ENCODE assay signal across 25 cellular contexts in the genomic region with DNA sequence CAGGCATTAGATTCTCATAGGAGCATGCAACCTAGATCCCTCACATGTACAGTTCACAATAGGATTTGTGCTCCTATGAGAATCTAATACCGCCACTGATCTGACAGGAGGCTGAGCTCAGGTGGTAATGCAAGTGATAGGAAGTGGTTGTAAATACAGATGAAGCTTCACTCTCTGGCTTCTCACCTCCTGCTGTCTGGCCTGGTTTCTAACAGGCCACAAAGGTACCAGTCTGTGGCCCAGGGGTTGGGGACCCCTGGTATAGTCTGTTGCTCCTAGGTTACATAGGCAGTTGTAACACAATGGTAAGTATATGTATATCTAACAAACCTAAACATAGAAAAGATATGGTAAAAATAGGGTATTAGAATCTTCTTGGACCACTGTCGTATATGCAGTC.
DNase-seq lines count a peak whose midpoint lies in the region; ATAC-seq and TF ChIP-seq lines count a peak whose summit lies in the region.
"Had no signal": no experiment of that assay in that cellular context is flagged by ENCODE, and none has a peak within 500 bp of the region (broad histone marks: within the 10 kb centered on the region; RNA-seq: fewer than 3 reads in every experiment).

No MANE protein-coding gene starts in this region.

- ATAC-seq in activated CD8-positive, alpha-beta T cell treated with anti-CD3 and anti-CD28 coated beads, Interleukin-2, amount 10 ng/mL, durations not matched to agents 7 days and 5 days = peak; percentile 64
- ATAC-seq in activated CD8-positive, alpha-beta T cell treated with anti-CD3 and anti-CD28 coated beads for 36 hours = no peak
- ATAC-seq in activated B cell treated with CpG ODN at 0.5 μM for 24 hours (ENCODE audit: low read depth) = no peak
- ATAC-seq in naive thymus-derived CD4-positive, alpha-beta T cell = peak; percentile 47
- ATAC-seq in HG02981 (IDR thresholded peaks at IDR 0.05; ENCODE audit: unreplicated experiment) = no peak
- ATAC-seq: GM12878, K562, PC-3 had no signal

- peaks cover 14% of the 10 kb centered on the region for H3K36me3 ChIP-seq in CD4-positive, alpha-beta memory T cell (ENCODE audit: insufficient read depth, low read length)
- H3K36me3 ChIP-seq in naive thymus-derived CD4-positive, alpha-beta T cell (ENCODE audit: control insufficient read depth in 2 of 3, insufficient read depth in 3 of 3, low read length in 3 of 3) = peaks cover 0 to 9% (median 5%) of the 10 kb centered on the region in 3 experiments

- no peak overlapping the region for H3K27ac ChIP-seq in CD4-positive, alpha-beta memory T cell (ENCODE audit: low read depth, low read length)
- H3K27ac ChIP-seq in naive thymus-derived CD4-positive, alpha-beta T cell (ENCODE audit: low read depth, low read length) = no peak overlapping the region

- H3K4me3 ChIP-seq in CD4-positive, alpha-beta memory T cell (ENCODE audit: low read length in 2 of 2) = no peak overlapping the region
- H3K4me3 ChIP-seq in naive thymus-derived CD4-positive, alpha-beta T cell (ENCODE audit: low read length) = no peak overlapping the region
- H3K4me3 ChIP-seq: GM12878, K562 had no signal

- H3K9me3 ChIP-seq in CD4-positive, alpha-beta memory T cell (ENCODE audit: control insufficient read depth in 1 of 2, low read length in 2 of 2) = no peaks in the 10 kb centered on the region
- no peaks in the 10 kb centered on the region for H3K9me3 ChIP-seq in naive thymus-derived CD4-positive, alpha-beta T cell (ENCODE audit: control insufficient read depth in 2 of 3, low read length in 3 of 3)
- H3K9me3 ChIP-seq: BE2C, SK-N-SH had no signal

- peaks cover 55% of the 10 kb centered on the region for H3K36me3 Mint-ChIP-seq in activated CD8-positive, alpha-beta T cell treated with anti-CD3 and anti-CD28 coated beads, Interleukin-2, amount 10 ng/mL, durations not matched to agents 7 days and 5 days (ENCODE audit: low read depth)
- H3K36me3 Mint-ChIP-seq in activated CD8-positive, alpha-beta T cell treated with anti-CD3 and anti-CD28 coated beads for 36 hours (ENCODE audit: low read depth) = peaks cover 34% of the 10 kb centered on the region
- peaks cover 44 to 58% of the 10 kb centered on the region in 2 donors for H3K36me3 Mint-ChIP-seq in CD4-positive, alpha-beta memory T cell
- H3K36me3 Mint-ChIP-seq in activated B cell treated with CpG ODN at 0.5 μM for 24 hours (ENCODE audit: low read depth) = peaks cover 59% of the 10 kb centered on the region
- peaks cover 14 to 62% (median 39%) of the 10 kb centered on the region in 5 donors for H3K36me3 Mint-ChIP-seq in naive thymus-derived CD4-positive, alpha-beta T cell

- H3K9me3 Mint-ChIP-seq in activated CD8-positive, alpha-beta T cell treated with anti-CD3 and anti-CD28 coated beads, Interleukin-2, amount 10 ng/mL, durations not matched to agents 7 days and 5 days (ENCODE audit: insufficient read depth) = no peaks in the 10 kb centered on the region
- peaks cover 2% of the 10 kb centered on the region for H3K9me3 Mint-ChIP-seq in activated CD8-positive, alpha-beta T cell treated with anti-CD3 and anti-CD28 coated beads for 36 hours
- peaks cover 0 to 1% (median 0%) of the 10 kb centered on the region in 8 donors for H3K9me3 Mint-ChIP-seq in CD4-positive, alpha-beta memory T cell
- no peaks in the 10 kb centered on the region for H3K9me3 Mint-ChIP-seq in activated B cell treated with CpG ODN at 0.5 μM for 24 hours
- H3K9me3 Mint-ChIP-seq in naive thymus-derived CD4-positive, alpha-beta T cell = peaks cover 0 to 12% (median 0%) of the 10 kb centered on the region in 11 donors

- no peaks in the 10 kb centered on the region for H3K27me3 ChIP-seq in CD4-positive, alpha-beta memory T cell (ENCODE audit: insufficient read depth, low read length)
- H3K27me3 ChIP-seq in naive thymus-derived CD4-positive, alpha-beta T cell (ENCODE audit: control insufficient read depth in 2 of 2, insufficient read depth in 2 of 2, low read length in 2 of 2) = no peaks in the 10 kb centered on the region
- H3K27me3 ChIP-seq: BE2C had no signal

- CTCF ChIA-PET in activated CD8-positive, alpha-beta T cell treated with anti-CD3 and anti-CD28 coated beads, Interleukin-2, amount 10 ng/mL, durations not matched to agents 7 days and 5 days (lab: Charles Lee) = interaction anchor here (0.8 to 1.5 kb wide), 2 partner anchors 24 to 56 kb away, joined by 3 read pairs; no protein-coding TSS in a partner anchor
- CTCF ChIA-PET in activated CD8-positive, alpha-beta T cell treated with anti-CD3 and anti-CD28 coated beads for 36 hours (lab: Charles Lee) = no interaction called here
- CTCF ChIA-PET in CD4-positive, alpha-beta memory T cell (lab: Charles Lee; ENCODE audit: partially characterized antibody) = interaction anchor here (1.6 to 2.0 kb wide), 2 partner anchors 22 to 164 kb away, joined by 3 to 6 read pairs; no protein-coding TSS in a partner anchor
- CTCF ChIA-PET in activated B cell treated with CpG ODN at 0.5 μM for 24 hours (lab: Charles Lee) = no interaction called here
- CTCF ChIA-PET in naive thymus-derived CD4-positive, alpha-beta T cell (lab: Charles Lee) = interaction anchor here (0.8 kb wide), 1 partner anchor 55 kb away, joined by 3 read pairs; no protein-coding TSS in a partner anchor

- H3K4me1 Mint-ChIP-seq in activated CD8-positive, alpha-beta T cell treated with anti-CD3 and anti-CD28 coated beads, Interleukin-2, amount 10 ng/mL, durations not matched to agents 7 days and 5 days (ENCODE audit: low read depth) = peaks cover 58% of the 10 kb centered on the region
- peaks cover 64% of the 10 kb centered on the region for H3K4me1 Mint-ChIP-seq in activated CD8-positive, alpha-beta T cell treated with anti-CD3 and anti-CD28 coated beads for 36 hours (ENCODE audit: low read depth)
- H3K4me1 Mint-ChIP-seq in CD4-positive, alpha-beta memory T cell = peaks cover 59 to 82% (median 73%) of the 10 kb centered on the region in 4 donors
- peaks cover 48% of the 10 kb centered on the region for H3K4me1 Mint-ChIP-seq in activated B cell treated with CpG ODN at 0.5 μM for 24 hours
- peaks cover 41 to 92% (median 83%) of the 10 kb centered on the region in 7 donors for H3K4me1 Mint-ChIP-seq in naive thymus-derived CD4-positive, alpha-beta T cell

- no peak overlapping the region for H3K4me3 Mint-ChIP-seq in activated CD8-positive, alpha-beta T cell treated with anti-CD3 and anti-CD28 coated beads, Interleukin-2, amount 10 ng/mL, durations not matched to agents 7 days and 5 days
- no peak overlapping the region for H3K4me3 Mint-ChIP-seq in activated CD8-positive, alpha-beta T cell treated with anti-CD3 and anti-CD28 coated beads for 36 hours
- peak overlapping the region in 1 of 8 donors; percentile 9 for H3K4me3 Mint-ChIP-seq in CD4-positive, alpha-beta memory T cell
- H3K4me3 Mint-ChIP-seq in activated B cell treated with CpG ODN at 0.5 μM for 24 hours = no peak overlapping the region
- H3K4me3 Mint-ChIP-seq in naive thymus-derived CD4-positive, alpha-beta T cell = no peak overlapping the region

- DNase-seq in activated CD8-positive, alpha-beta T cell treated with anti-CD3 and anti-CD28 coated beads, Interleukin-2, amount 10 ng/mL, durations not matched to agents 7 days and 5 days = no peak
- no peak for DNase-seq in activated CD8-positive, alpha-beta T cell treated with anti-CD3 and anti-CD28 coated beads for 36 hours
- no peak for DNase-seq in CD4-positive, alpha-beta memory T cell
- DNase-seq in activated B cell treated with CpG ODN at 0.5 μM for 24 hours (no peak), ACHN (no peak), retina (no peak)
- DNase-seq in naive thymus-derived CD4-positive, alpha-beta T cell = no peak
- DNase-seq: BE2C, DMS 273 treated with DMSO at 0.1 percent for 48 hours, DMS79, EL, GDM1, Kasumi-1, MV-4-11, NCI-H1105, NCI-H1436 treated with DMSO at 0.1 percent for 48 hours, NCI-H187 treated with DMSO at 0.1 percent for 48 hours, NCI-H446, NCI-H524 treated with DMSO at 0.1 percent for 48 hours, NCI-H774, PC-3, SK-N-SH had no signal

- intact Hi-C loops in activated CD8-positive, alpha-beta T cell treated with anti-CD3 and anti-CD28 coated beads for 36 hours (cut with micrococcal nuclease) = no loop called here
- intact Hi-C loops in CD4-positive, alpha-beta memory T cell (cut with micrococcal nuclease) = loop anchor here (5.0 kb wide), 1 partner anchor 46 kb away; no protein-coding TSS in a partner anchor
- intact Hi-C loops in activated B cell treated with CpG ODN at 0.5 μM for 24 hours (cut with micrococcal nuclease) = no loop called here
- intact Hi-C loops in naive thymus-derived CD4-positive, alpha-beta T cell (cut with micrococcal nuclease) = no loop called here

- in situ Hi-C loops in ACHN (cut with HindIII; ENCODE audit: low pct_ligation_motif_present, low pct_unique_long_range_greater_than_20kb, low sequenced_read_pairs) = no loop called here

- H3K27me3 Mint-ChIP-seq in activated CD8-positive, alpha-beta T cell treated with anti-CD3 and anti-CD28 coated beads, Interleukin-2, amount 10 ng/mL, durations not matched to agents 7 days and 5 days (ENCODE audit: low read depth) = no peaks in the 10 kb centered on the region
- no peaks in the 10 kb centered on the region for H3K27me3 Mint-ChIP-seq in activated CD8-positive, alpha-beta T cell treated with anti-CD3 and anti-CD28 coated beads for 36 hours
- H3K27me3 Mint-ChIP-seq in CD4-positive, alpha-beta memory T cell = no peaks in the 10 kb centered on the region
- H3K27me3 Mint-ChIP-seq in activated B cell treated with CpG ODN at 0.5 μM for 24 hours = no peaks in the 10 kb centered on the region
- H3K27me3 Mint-ChIP-seq in naive thymus-derived CD4-positive, alpha-beta T cell = no peaks in the 10 kb centered on the region

- POLR2A ChIA-PET in activated CD8-positive, alpha-beta T cell treated with anti-CD3 and anti-CD28 coated beads, Interleukin-2, amount 10 ng/mL, durations not matched to agents 7 days and 5 days (lab: Charles Lee) = no interaction called here
- POLR2A ChIA-PET in activated CD8-positive, alpha-beta T cell treated with anti-CD3 and anti-CD28 coated beads for 36 hours (lab: Charles Lee) = no interaction called here
- POLR2A ChIA-PET in CD4-positive, alpha-beta memory T cell (lab: Charles Lee; ENCODE audit: partially characterized antibody) = interaction anchor here (1.6 kb wide), 1 partner anchor 9 kb away, joined by 4 read pairs; no protein-coding TSS in a partner anchor
- POLR2A ChIA-PET in activated B cell treated with CpG ODN at 0.5 μM for 24 hours (lab: Charles Lee) = no interaction called here
- POLR2A ChIA-PET in naive thymus-derived CD4-positive, alpha-beta T cell (lab: Charles Lee) = no interaction called here

- TF ChIP-seq CTCF in activated CD8-positive, alpha-beta T cell treated with anti-CD3 and anti-CD28 coated beads for 36 hours (IDR thresholded peaks at IDR 0.05) = no peak
- TF ChIP-seq CTCF in activated B cell treated with CpG ODN at 0.5 μM for 24 hours (IDR thresholded peaks at IDR 0.05) = no peak

- H3K4me1 ChIP-seq in CD4-positive, alpha-beta memory T cell (ENCODE audit: insufficient read depth, low read length) = peaks cover 62% of the 10 kb centered on the region
- peaks cover 11 to 33% of the 10 kb centered on the region in 2 donors for H3K4me1 ChIP-seq in naive thymus-derived CD4-positive, alpha-beta T cell (ENCODE audit: control insufficient read depth in 2 of 2, insufficient read depth in 2 of 2, low read length in 2 of 2)
- H3K4me1 ChIP-seq: BE2C had no signal

- no peak overlapping the region for H3K27ac Mint-ChIP-seq in activated CD8-positive, alpha-beta T cell treated with anti-CD3 and anti-CD28 coated beads, Interleukin-2, amount 10 ng/mL, durations not matched to agents 7 days and 5 days
- no peak overlapping the region for H3K27ac Mint-ChIP-seq in activated CD8-positive, alpha-beta T cell treated with anti-CD3 and anti-CD28 coated beads for 36 hours
- H3K27ac Mint-ChIP-seq in CD4-positive, alpha-beta memory T cell = peak overlapping the region in 5 of 7 donors; percentile 8 to 80 (median 42)
- H3K27ac Mint-ChIP-seq in activated B cell treated with CpG ODN at 0.5 μM for 24 hours = peak overlapping the region; percentile 53
- H3K27ac Mint-ChIP-seq in naive thymus-derived CD4-positive, alpha-beta T cell = peak overlapping the region in 6 of 9 donors; percentile 30 to 57 (median 48)

Comparison
In these comparisons a context has a peak if more than half of its experiments do, and no peak if none do; other contexts are left out.
1. ATAC-seq: peak in activated CD8-positive, alpha-beta T cell treated with anti-CD3 and anti-CD28 coated beads, Interleukin-2, amount 10 ng/mL, durations not matched to agents 7 days and 5 days (single experiment) and naive thymus-derived CD4-positive, alpha-beta T cell (single experiment); none in activated CD8-positive, alpha-beta T cell treated with anti-CD3 and anti-CD28 coated beads for 36 hours (single experiment), activated B cell treated with CpG ODN at 0.5 μM for 24 hours (single experiment) and HG02981 (single experiment).
2. CTCF ChIA-PET loops: an anchor here in activated CD8-positive, alpha-beta T cell treated with anti-CD3 and anti-CD28 coated beads, Interleukin-2, amount 10 ng/mL, durations not matched to agents 7 days and 5 days (0.8 to 1.5 kb wide), CD4-positive, alpha-beta memory T cell (1.6 to 2.0 kb wide) and naive thymus-derived CD4-positive, alpha-beta T cell (0.8 kb wide); none called in activated CD8-positive, alpha-beta T cell treated with anti-CD3 and anti-CD28 coated beads for 36 hours and activated B cell treated with CpG ODN at 0.5 μM for 24 hours.
3. H3K27ac Mint-ChIP-seq: peak in CD4-positive, alpha-beta memory T cell (5 of 7), activated B cell treated with CpG ODN at 0.5 μM for 24 hours (single experiment) and naive thymus-derived CD4-positive, alpha-beta T cell (6 of 9); none in activated CD8-positive, alpha-beta T cell treated with anti-CD3 and anti-CD28 coated beads, Interleukin-2, amount 10 ng/mL, durations not matched to agents 7 days and 5 days (single experiment) and activated CD8-positive, alpha-beta T cell treated with anti-CD3 and anti-CD28 coated beads for 36 hours (single experiment).